In the genomic region with DNA sequence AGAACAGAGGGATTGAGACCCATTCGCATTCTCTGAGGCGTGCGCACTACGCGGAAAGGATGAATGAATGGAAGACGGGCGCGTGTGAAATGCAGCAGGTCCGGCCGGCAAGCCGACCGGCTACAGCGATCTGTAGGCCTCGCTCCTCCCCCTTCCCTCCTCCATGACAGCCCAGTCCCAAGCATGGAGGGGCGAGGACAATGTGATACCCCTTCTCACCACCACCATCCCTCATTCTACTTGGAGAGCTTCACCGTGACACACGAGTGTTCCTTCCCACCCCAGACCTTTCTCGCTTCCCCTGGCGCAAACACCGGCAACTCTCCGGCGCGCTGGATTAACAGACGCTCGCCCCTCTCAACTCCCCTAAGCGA, we compare ENCODE assay signal across 1 cellular context.
TF ChIP-seq lines count a peak whose summit lies in the region.

No MANE protein-coding gene starts in this region.

TF ChIP-seq in WTC11, 78 proteins besides CTCF, POLR2A, EP300 and RAD21 (continued from another document):
- TF ChIP-seq, protein P1, sequence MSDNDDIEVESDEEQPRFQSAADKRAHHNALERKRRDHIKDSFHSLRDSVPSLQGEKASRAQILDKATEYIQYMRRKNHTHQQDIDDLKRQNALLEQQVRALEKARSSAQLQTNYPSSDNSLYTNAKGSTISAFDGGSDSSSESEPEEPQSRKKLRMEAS (CRISPR knock-in tag; IDR thresholded peaks at IDR 0.05) = peak; percentile 58
- TF ChIP-seq TCF7 (CRISPR knock-in tag; IDR thresholded peaks at IDR 0.05; ENCODE audit: low read depth) (no peak), GRHL2 (CRISPR knock-in tag; IDR thresholded peaks at IDR 0.05; ENCODE audit: insufficient replicate concordance, severe bottlenecking) (no peak), FOXK1 (CRISPR knock-in tag; IDR thresholded peaks at IDR 0.05) (no peak), ZNF138 (CRISPR knock-in tag; conservative IDR thresholded peaks at IDR 0.05) (no peak)
- TF ChIP-seq, protein P2, sequence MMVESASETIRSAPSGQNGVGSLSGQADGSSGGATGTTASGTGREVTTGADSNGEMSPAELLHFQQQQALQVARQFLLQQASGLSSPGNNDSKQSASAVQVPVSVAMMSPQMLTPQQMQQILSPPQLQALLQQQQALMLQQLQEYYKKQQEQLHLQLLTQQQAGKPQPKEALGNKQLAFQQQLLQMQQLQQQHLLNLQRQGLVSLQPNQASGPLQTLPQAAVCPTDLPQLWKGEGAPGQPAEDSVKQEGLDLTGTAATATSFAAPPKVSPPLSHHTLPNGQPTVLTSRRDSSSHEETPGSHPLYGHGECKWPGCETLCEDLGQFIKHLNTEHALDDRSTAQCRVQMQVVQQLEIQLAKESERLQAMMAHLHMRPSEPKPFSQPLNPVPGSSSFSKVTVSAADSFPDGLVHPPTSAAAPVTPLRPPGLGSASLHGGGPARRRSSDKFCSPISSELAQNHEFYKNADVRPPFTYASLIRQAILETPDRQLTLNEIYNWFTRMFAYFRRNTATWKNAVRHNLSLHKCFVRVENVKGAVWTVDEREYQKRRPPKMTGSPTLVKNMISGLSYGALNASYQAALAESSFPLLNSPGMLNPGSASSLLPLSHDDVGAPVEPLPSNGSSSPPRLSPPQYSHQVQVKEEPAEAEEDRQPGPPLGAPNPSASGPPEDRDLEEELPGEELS (CRISPR knock-in tag; IDR thresholded peaks at IDR 0.05) = 0 out of 2 replicates have a peak, but pooled peaks have one; percentile 8
- TF ChIP-seq, protein P3, sequence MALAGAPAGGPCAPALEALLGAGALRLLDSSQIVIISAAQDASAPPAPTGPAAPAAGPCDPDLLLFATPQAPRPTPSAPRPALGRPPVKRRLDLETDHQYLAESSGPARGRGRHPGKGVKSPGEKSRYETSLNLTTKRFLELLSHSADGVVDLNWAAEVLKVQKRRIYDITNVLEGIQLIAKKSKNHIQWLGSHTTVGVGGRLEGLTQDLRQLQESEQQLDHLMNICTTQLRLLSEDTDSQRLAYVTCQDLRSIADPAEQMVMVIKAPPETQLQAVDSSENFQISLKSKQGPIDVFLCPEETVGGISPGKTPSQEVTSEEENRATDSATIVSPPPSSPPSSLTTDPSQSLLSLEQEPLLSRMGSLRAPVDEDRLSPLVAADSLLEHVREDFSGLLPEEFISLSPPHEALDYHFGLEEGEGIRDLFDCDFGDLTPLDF (CRISPR knock-in tag; IDR thresholded peaks at IDR 0.05) = 0 out of 2 replicates have a peak, but pooled peaks have one; percentile 37
